Comparison of ENCODE assay signal across 24 cellular contexts in the genomic region with DNA sequence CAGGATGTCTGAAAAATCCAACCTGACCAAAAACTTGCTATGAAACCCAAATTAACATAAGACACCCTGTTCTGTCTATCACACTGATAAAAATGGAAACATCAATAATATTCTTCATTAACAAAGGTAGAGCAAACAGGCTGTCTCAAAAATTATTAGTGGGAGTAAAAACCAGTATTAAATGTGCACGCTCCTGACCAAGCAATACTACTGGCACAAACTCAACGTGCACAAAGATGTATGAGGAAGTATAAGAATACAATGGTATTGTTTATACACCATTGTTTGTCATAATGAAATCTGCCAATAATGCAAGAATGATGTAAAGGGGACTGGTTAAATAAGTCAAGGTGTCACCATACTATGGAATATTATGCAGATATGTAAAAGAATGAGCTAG.
DNase-seq lines count a peak whose midpoint lies in the region; ATAC-seq, FAIRE-seq and TF ChIP-seq lines count a peak whose summit lies in the region.
"Had no signal": no experiment of that assay in that cellular context is flagged by ENCODE, and none has a peak within 500 bp of the region (broad histone marks: within the 10 kb centered on the region; RNA-seq: fewer than 3 reads in every experiment).

No MANE protein-coding gene starts in this region.

- TF ChIP-seq CTCF in right atrium auricular region (IDR thresholded peaks at IDR 0.05) (no peak), bronchial epithelial cell (IDR thresholded peaks at IDR 0.05; ENCODE audit: insufficient read depth, low read length, severe bottlenecking) (no peak)

- H3K27me3 ChIP-seq in right atrium auricular region (no peaks in the 10 kb centered on the region), bronchial epithelial cell (ENCODE audit: control insufficient read depth, insufficient read depth, low read length) (no peaks in the 10 kb centered on the region)
- H3K27me3 ChIP-seq: adrenal gland, colonic mucosa, SJCRH30 had no signal

- H3K9me3 ChIP-seq in right atrium auricular region: peaks cover 0 to 8% of the 10 kb centered on the region in 2 donors
- H3K9me3 ChIP-seq: adrenal gland, colonic mucosa, prostate gland, SJCRH30 had no signal

- peak overlapping the region; percentile 65 to 69 for H3K27ac ChIP-seq in right atrium auricular region
- H3K27ac ChIP-seq: adrenal gland, colonic mucosa, SJCRH30 had no signal

- no peak for FAIRE-seq in bronchial epithelial cell (lab: Jason Lieb, UNC)
- FAIRE-seq: G401.6, H1 had no signal

- H3K36me3 ChIP-seq in right atrium auricular region (no peaks in the 10 kb centered on the region), bronchial epithelial cell (ENCODE audit: control insufficient read depth, insufficient read depth, low read length) (no peaks in the 10 kb centered on the region)
- H3K36me3 ChIP-seq: adrenal gland, colonic mucosa, prostate gland, SJCRH30 had no signal

- intact Hi-C loops in left ventricle myocardium superior (cut with micrococcal nuclease): no loop called here

- H3K4me3 ChIP-seq in right atrium auricular region (no peak overlapping the region), bronchial epithelial cell (ENCODE audit: low read depth, low read length) (no peak overlapping the region)
- H3K4me3 ChIP-seq: adrenal gland, colonic mucosa, prostate gland, SJCRH30 had no signal

- DNase-seq in right atrium auricular region (ENCODE audit: low spot score) (no peak), left ventricle myocardium superior (no peak), bronchial epithelial cell (ENCODE audit: low read depth) (peak; percentile 38), lung microvascular endothelial cell (ENCODE audit: low read depth in 2 of 2) (peak; percentile 22 to 38), NCI-H526 (lab: John Stamatoyannopoulos, UW) (no peak), midbrain (lab: John Stamatoyannopoulos, UW) (no peak), amygdala (lab: John Stamatoyannopoulos, UW) (no peak), T1000 (lab: John Stamatoyannopoulos, UW) (no peak)
- DNase-seq: ACHN; activated CD4-positive, alpha-beta T cell treated with anti-CD3 and anti-CD28 coated beads, Interleukin-2, amount 50 U/mL, for 48 hours; activated naive CD4-positive, alpha-beta T cell treated with Interleukin-2 at 50 U/mL for 16 hours; DMS53; NCI-H1048; NCI-H187; NCI-H526 treated with DMSO at 0.1 percent for 48 hours; stimulated activated naive CD4-positive, alpha-beta T cell had no signal

- H3K4me1 ChIP-seq in right atrium auricular region: peaks cover 0 to 10% of the 10 kb centered on the region in 2 donors
- H3K4me1 ChIP-seq: adrenal gland, colonic mucosa, prostate gland had no signal

- no peak for ATAC-seq in left ventricle myocardium superior
- ATAC-seq: activated CD4-positive, CD25-positive, alpha-beta regulatory T cell treated with anti-CD3 and anti-CD28 coated beads, Interleukin-2, amount 50 U/mL, for 24 hours; Panc1 had no signal

Comparison
In these comparisons a context has a peak if more than half of its experiments do, and no peak if none do; other contexts are left out.
1. DNase-seq: peak in bronchial epithelial cell (single experiment) and lung microvascular endothelial cell (2 of 2); none in right atrium auricular region (single experiment), left ventricle myocardium superior (single experiment), NCI-H526 (0 of 2), midbrain (single experiment), amygdala (0 of 56) and T1000 (single experiment).